ENCODE assay signal across 26 cellular contexts in genomic region chr15:32636908-32637567, GRCh38. TPM values are rescaled to one million over a fixed set of nuclear protein-coding genes. Genes with fewer than 3 reads are reported as not detected.
DNase-seq lines count a peak whose midpoint lies in the region; ATAC-seq, FAIRE-seq and TF ChIP-seq lines count a peak whose summit lies in the region.
"Had no signal": no experiment of that assay in that cellular context is flagged by ENCODE, and none has a peak within 500 bp of the region (broad histone marks: within the 10 kb centered on the region; RNA-seq: fewer than 3 reads in every experiment).

No MANE protein-coding gene starts in this region.

- no peak for TF ChIP-seq CTCF in GM06990 (IDR thresholded peaks at IDR 0.05; ENCODE audit: insufficient read depth, low read length, poor library complexity, severe bottlenecking)
- TF ChIP-seq CTCF in bronchial epithelial cell (IDR thresholded peaks at IDR 0.05; ENCODE audit: insufficient read depth, low read length, severe bottlenecking), result no peak
- TF ChIP-seq CTCF in left lung (IDR thresholded peaks at IDR 0.05), result no peak

- peaks cover 2% of the 10 kb centered on the region for H3K36me3 ChIP-seq in GM06990 (ENCODE audit: control insufficient read depth, insufficient read depth, low read length)
- peaks cover 4% of the 10 kb centered on the region for H3K36me3 ChIP-seq in bronchial epithelial cell (ENCODE audit: control insufficient read depth, insufficient read depth, low read length)
- H3K36me3 ChIP-seq in left lung, result peaks cover 0 to 43% of the 10 kb centered on the region in 2 donors
- H3K36me3 ChIP-seq: lower lobe of right lung, thyroid gland had no signal

- H3K4me1 ChIP-seq in left lung, result no peaks in the 10 kb centered on the region
- H3K4me1 ChIP-seq: lower lobe of right lung had no signal

- no peak overlapping the region; the same call in 1 of the 2 replicates for H3K4me3 ChIP-seq in GM06990 (replicated peaks; ENCODE audit: low read depth, low read length)
- no peak overlapping the region for H3K4me3 ChIP-seq in bronchial epithelial cell (ENCODE audit: low read depth, low read length)
- no peak overlapping the region for H3K4me3 ChIP-seq in left lung
- H3K4me3 ChIP-seq: cardiac muscle cell, hepatocyte, lower lobe of right lung, skin epidermis, thyroid gland had no signal

- ATAC-seq in GM18868 (IDR thresholded peaks at IDR 0.05; ENCODE audit: unreplicated experiment) (peak; percentile 75), HG02870 (IDR thresholded peaks at IDR 0.05; ENCODE audit: unreplicated experiment) (peak; percentile 61), GM19324 (IDR thresholded peaks at IDR 0.05; ENCODE audit: low FRiP score, unreplicated experiment) (no peak), left lung (no peak)
- ATAC-seq: activated CD8-positive, alpha-beta T cell treated with anti-CD3 and anti-CD28 coated beads, Interleukin-2, amount 10 ng/mL, durations not matched to agents 7 days and 5 days; CD8-positive, alpha-beta T cell; HCT116; lower lobe of right lung; stimulated activated naive CD8-positive, alpha-beta T cell treated with anti-CD3 and anti-CD28 coated beads, Interleukin-15, Interleukin-2, amounts not matched to agents 100 U/mL and 50 U/mL, for 24 hours had no signal

- H3K27me3 ChIP-seq in GM06990 (replicated peaks; ENCODE audit: control insufficient read depth, insufficient read depth, low read length) (no peaks in the 10 kb centered on the region), bronchial epithelial cell (ENCODE audit: control insufficient read depth, insufficient read depth, low read length) (no peaks in the 10 kb centered on the region), left lung (peaks cover 0 to 8% of the 10 kb centered on the region in 2 donors)
- H3K27me3 ChIP-seq: cardiac muscle cell, hepatocyte, thyroid gland had no signal

- peak; percentile 29 for DNase-seq in GM06990 (ENCODE audit: extremely low read depth, insufficient read length)
- DNase-seq in bronchial epithelial cell (ENCODE audit: low read depth), result no peak
- DNase-seq in left lung, result no peak
- no peak for DNase-seq in Kasumi-1 (lab: John Stamatoyannopoulos, UW)
- no peak for DNase-seq in NCI-H1105 (lab: John Stamatoyannopoulos, UW)
- DNase-seq: activated CD8-positive, alpha-beta T cell treated with anti-CD3 and anti-CD28 coated beads, Interleukin-2, amount 10 ng/mL, durations not matched to agents 7 days and 5 days; activated naive CD4-positive, alpha-beta T cell; activated T-cell treated with anti-CD3 and anti-CD28 coated beads, Interleukin-2, amount 50 U/mL, for 1 hour; amniotic stem cell; CD8-positive, alpha-beta T cell; DMS79; foreskin melanocyte; lower lobe of right lung; NCI-H1930; NCI-H446 treated with DMSO at 0.1 percent for 48 hours; NK-92 treated with Interleukin-12 subunit alpha and Interleukin-12 subunit beta, amount 100 ng/mL, for 24 hours; stimulated activated naive CD8-positive, alpha-beta T cell treated with anti-CD3 and anti-CD28 coated beads, Interleukin-15, Interleukin-2, amounts not matched to agents 100 U/mL and 50 U/mL, for 24 hours; T-helper 9 cell; thyroid gland had no signal

- FAIRE-seq in bronchial epithelial cell (lab: Jason Lieb, UNC), result peak; percentile 18

- intact Hi-C loops in left lung (cut with DNase I), result no loop called here

- H3K9me3 ChIP-seq in left lung, result no peaks in the 10 kb centered on the region
- H3K9me3 ChIP-seq: lower lobe of right lung, thyroid gland had no signal

- no peak overlapping the region for H3K27ac ChIP-seq in left lung
- H3K27ac ChIP-seq: cardiac muscle cell, hepatocyte, lower lobe of right lung, skin epidermis, thyroid gland had no signal

RNA-seq across cellular contexts. Expression of gene SCG5, which starts 4.5 kb away (rescaled TPM):
- total RNA-seq in bronchial epithelial cell (3.7 and 11.8 TPM in 2 replicates), left lung (10 to 100 TPM in 1 of 2 donors, under 1 TPM in 1; 0.73 to 10.8 TPM)
- total RNA-seq: CD8-positive, alpha-beta T cell had no signal

RNA-seq across cellular contexts. Expression of gene ARHGAP11A, which starts 21.7 kb away (rescaled TPM):
- 1.1 and 1.2 TPM in 2 replicates for total RNA-seq in bronchial epithelial cell
- total RNA-seq in left lung, result 10 to 100 TPM in 1 of 2 donors, 1 to 10 TPM in 1; 7.3 to 11.7 TPM

RNA-seq across cellular contexts. Expression of gene GOLGA8N, which starts 43.8 kb away (rescaled TPM):
- total RNA-seq in bronchial epithelial cell, result 1.6 and 5.2 TPM in 2 replicates
- 1 to 10 TPM; 7.4 to 9.6 TPM for total RNA-seq in left lung

Comparison
In these comparisons a context has a peak if more than half of its experiments do, and no peak if none do; other contexts are left out.
1. ATAC-seq: peak in GM18868 (single experiment) and HG02870 (single experiment); none in GM19324 (single experiment) and left lung (single experiment).